Comparison of ENCODE assay signal across 1 cellular context in genomic region chr9:123061216-123061615, GRCh38.
TF ChIP-seq lines count a peak whose summit lies in the region.

No MANE protein-coding gene starts in this region.

TF ChIP-seq in IMR-90, 13 proteins besides CTCF, POLR2A, EP300 and RAD21 (continued from another document):
- TF ChIP-seq ELK1 (IDR thresholded peaks at IDR 0.05; ENCODE audit: borderline replicate concordance, low read depth, low read length) (no peak), BHLHE40 (IDR thresholded peaks at IDR 0.05; ENCODE audit: low read depth, low read length) (no peak), RCOR1 (IDR thresholded peaks at IDR 0.05; ENCODE audit: insufficient replicate concordance, low read length) (no peak), SMC3 (IDR thresholded peaks at IDR 0.05; ENCODE audit: low read depth, low read length) (no peak), CEBPB (IDR thresholded peaks at IDR 0.05; ENCODE audit: low read depth, low read length) (no peak)
TF ChIP-seq in IMR-90: peak in this region for 0.
